Comparison of ENCODE assay signal across 16 cellular contexts in the genomic region with DNA sequence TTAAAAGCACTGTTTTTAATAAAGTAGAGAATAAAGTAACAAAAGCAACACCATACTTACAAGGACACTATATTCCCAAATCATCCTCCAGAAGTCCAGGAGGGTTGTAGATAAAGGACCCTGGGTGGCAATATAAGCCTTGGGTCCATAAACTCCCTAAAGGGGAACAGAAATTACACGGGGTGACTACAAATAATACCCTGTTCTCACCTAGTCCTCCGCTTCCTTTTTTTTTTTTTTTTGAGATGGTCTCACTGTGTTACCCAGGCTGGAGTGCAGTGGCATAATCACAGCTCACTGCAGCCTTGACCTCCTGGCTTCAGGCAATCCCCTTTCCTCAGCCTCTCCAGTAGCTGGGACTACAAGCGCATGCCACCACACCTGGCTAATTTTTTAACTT. TPM values are rescaled to one million over a fixed set of nuclear protein-coding genes. Genes with fewer than 3 reads are reported as not detected.
DNase-seq lines count a peak whose midpoint lies in the region; ATAC-seq and TF ChIP-seq lines count a peak whose summit lies in the region.
"Had no signal": no experiment of that assay in that cellular context is flagged by ENCODE, and none has a peak within 500 bp of the region (broad histone marks: within the 10 kb centered on the region; RNA-seq: fewer than 3 reads in every experiment).

No MANE protein-coding gene starts in this region.

- no peak overlapping the region for H3K4me3 ChIP-seq in lower leg skin (ENCODE audit: low read depth, poor library complexity, severe bottlenecking)
- H3K4me3 ChIP-seq: lower lobe of right lung, uterus had no signal

- no peaks in the 10 kb centered on the region for H3K27me3 Mint-ChIP-seq in natural killer cell (ENCODE audit: low read depth in 2 of 2)
- H3K27me3 Mint-ChIP-seq: activated CD4-positive, alpha-beta T cell treated with anti-CD3 and anti-CD28 coated beads, Interleukin-2, amount 10 ng/mL, durations not matched to agents 24 days and 14 days; stimulated activated naive CD8-positive, alpha-beta T cell treated with anti-CD3 and anti-CD28 coated beads, Interleukin-15, Interleukin-2, amounts not matched to agents 100 ng/mL and 50 ng/mL, for 24 hours had no signal

- H3K4me1 Mint-ChIP-seq in natural killer cell: peaks cover 48 to 53% of the 10 kb centered on the region in 2 donors

- H3K4me3 Mint-ChIP-seq in natural killer cell: no peak overlapping the region
- H3K4me3 Mint-ChIP-seq: activated CD4-positive, alpha-beta T cell treated with anti-CD3 and anti-CD28 coated beads, Interleukin-2, amount 10 ng/mL, durations not matched to agents 24 days and 14 days; T-helper 2 cell treated with Interferon-gamma antibody and Interleukin-4, amounts not matched to agents 5 μg/mL and 100 μg/mL, for 36 hours had no signal

- TF ChIP-seq CTCF in natural killer cell (IDR thresholded peaks at IDR 0.05): no peak
- TF ChIP-seq CTCF in lower leg skin (IDR thresholded peaks at IDR 0.05): no peak

- ATAC-seq in GM18520 (IDR thresholded peaks at IDR 0.05; ENCODE audit: unreplicated experiment) (peak; percentile 27), GM21786 (IDR thresholded peaks at IDR 0.05; ENCODE audit: unreplicated experiment) (peak; percentile 39), natural killer cell (no peak)

- intact Hi-C loops in natural killer cell (cut with micrococcal nuclease): loop anchor here (2.0 kb wide), 1 partner anchor 46 kb away; the partner anchor contains the start of genes AP4B1 and DCLRE1B
- intact Hi-C loops in lower leg skin (cut with DNase I; ENCODE audit: low total_unique reads): no loop called here

- DNase-seq in NOMO-1 treated with DMSO at 0.1 percent for 48 hours (lab: John Stamatoyannopoulos, UW; ENCODE audit: unreplicated experiment) (peak; percentile 66), natural killer cell (no peak), NCI-H526 treated with DMSO at 0.1 percent for 48 hours (lab: John Stamatoyannopoulos, UW) (no peak), lower leg skin (ENCODE audit: low spot score in 2 of 2) (no peak), T-helper 1 cell (no peak)
- DNase-seq: activated CD4-positive, alpha-beta T cell treated with anti-CD3 and anti-CD28 coated beads, Interleukin-2, amount 10 ng/mL, durations not matched to agents 24 days and 14 days; aorta; IMR-90; lower lobe of right lung; NCI-H1436 treated with DMSO at 0.1 percent for 48 hours; NCI-H446 treated with DMSO at 0.1 percent for 48 hours; uterus had no signal

- TF ChIP-seq POLR2A in lower leg skin (IDR thresholded peaks at IDR 0.05): no peak

- peak overlapping the region; percentile 76 to 89 for H3K27ac Mint-ChIP-seq in natural killer cell
- H3K27ac Mint-ChIP-seq: stimulated activated naive CD8-positive, alpha-beta T cell treated with anti-CD3 and anti-CD28 coated beads, Interleukin-15, Interleukin-2, amounts not matched to agents 100 ng/mL and 50 ng/mL, for 24 hours; T-helper 2 cell treated with Interferon-gamma antibody and Interleukin-4, amounts not matched to agents 5 μg/mL and 100 μg/mL, for 36 hours had no signal

- 84 to 92% methylated on average over 3 of the region's 3 CpGs for WGBS in lower leg skin, 2 donors

- no peaks in the 10 kb centered on the region for H3K9me3 Mint-ChIP-seq in natural killer cell
- H3K9me3 Mint-ChIP-seq: stimulated activated naive CD8-positive, alpha-beta T cell treated with anti-CD3 and anti-CD28 coated beads, Interleukin-15, Interleukin-2, amounts not matched to agents 100 ng/mL and 50 ng/mL, for 24 hours; T-helper 2 cell treated with Interferon-gamma antibody and Interleukin-4, amounts not matched to agents 5 μg/mL and 100 μg/mL, for 36 hours had no signal

- peaks cover 20% of the 10 kb centered on the region for H3K36me3 Mint-ChIP-seq in natural killer cell

RNA-seq across cellular contexts. Expression of gene PTPN22, which starts 13.1 kb away (rescaled TPM):
- total RNA-seq in natural killer cell (100 to 1,000 TPM in 2 of 3 donors, 10 to 100 TPM in 1; 98.4 to 122 (median 104) TPM), lower leg skin (1 to 10 TPM in 1 of 4 donors, under 1 TPM in 3; 0.56 to 2.3 (median 0.75) TPM)

RNA-seq across cellular contexts. Expression of gene BCL2L15, which starts 29.0 kb away (rescaled TPM):
- total RNA-seq in natural killer cell: 1 to 10 TPM in 2 of 3 donors, under 1 TPM in 1; 0.88 to 2.1 (median 1.5) TPM
- total RNA-seq in lower leg skin: 10 to 100 TPM in 1 of 4 donors, 1 to 10 TPM in 1, under 1 TPM in 1, not detected in 1; 0.17 to 86.4 (median 1.4) TPM

RNA-seq across cellular contexts. Expression of gene RSBN1, which starts 46.1 kb away (rescaled TPM):
- total RNA-seq in natural killer cell: 10 to 100 TPM; 30.1 to 37.9 (median 36.5) TPM
- total RNA-seq in lower leg skin: 10 to 100 TPM; 18.2 to 37.6 (median 24.5) TPM

RNA-seq across cellular contexts. Expression of gene AP4B1, which starts 46.2 kb away (rescaled TPM):
- total RNA-seq in natural killer cell (10 to 100 TPM; 64.0 to 78.7 (median 77.6) TPM), lower leg skin (10 to 100 TPM in 1 of 4 donors, 1 to 10 TPM in 3; 5.3 to 19.1 (median 5.9) TPM)

RNA-seq across cellular contexts. Expression of gene DCLRE1B, which starts 46.7 kb away (rescaled TPM):
- total RNA-seq in natural killer cell (1 to 10 TPM; 5.5 to 6.8 (median 5.9) TPM), lower leg skin (1 to 10 TPM; 2.1 to 4.4 (median 3.5) TPM)

Comparison
In these comparisons a context has a peak if more than half of its experiments do, and no peak if none do; other contexts are left out.
1. ATAC-seq: peak in GM18520 (single experiment) and GM21786 (single experiment); none in natural killer cell (0 of 3).
2. RNA of gene PTPN22, which starts 13.1 kb away (total RNA-seq): 98.4 to 122 TPM in natural killer cell; 0.56 to 2.3 TPM in lower leg skin; every median in the first group is over 10 times any median in the second.